ENCODE assay signal across 34 cellular contexts in the genomic region with DNA sequence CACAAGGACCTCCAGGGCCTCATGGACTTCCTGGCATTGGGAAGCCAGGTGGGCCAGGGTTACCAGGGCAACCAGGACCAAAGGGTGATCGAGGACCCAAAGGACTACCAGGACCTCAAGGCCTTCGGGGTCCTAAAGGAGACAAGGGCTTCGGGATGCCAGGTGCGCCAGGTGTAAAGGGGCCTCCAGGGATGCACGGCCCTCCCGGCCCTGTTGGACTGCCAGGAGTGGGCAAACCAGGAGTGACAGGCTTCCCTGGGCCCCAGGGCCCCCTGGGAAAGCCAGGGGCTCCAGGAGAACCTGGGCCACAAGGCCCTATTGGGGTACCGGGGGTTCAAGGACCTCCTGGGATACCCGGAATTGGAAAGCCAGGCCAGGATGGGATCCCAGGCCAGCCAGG.
"Had no signal": no experiment of that assay in that cellular context is flagged by ENCODE, and none has a peak within 500 bp of the region (broad histone marks: within the 10 kb centered on the region; RNA-seq: fewer than 3 reads in every experiment).

No MANE protein-coding gene starts in this region.

- H3K4me1 Mint-ChIP-seq: activated B cell treated with CpG ODN at 0.5 μM for 24 hours; activated CD4-positive, alpha-beta T cell treated with anti-CD3 and anti-CD28 coated beads, Interleukin-2, amount 10 ng/mL, durations not matched to agents 24 days and 14 days; activated naive CD8-positive, alpha-beta T cell treated with anti-CD3 and anti-CD28 coated beads for 36 hours; activated T-helper 17 cell treated with anti-CD3 and anti-CD28 coated beads, Interleukin-2, amount 50 U/mL, for 72 hours had no signal

- H3K9me3 Mint-ChIP-seq: activated B cell treated with CpG ODN at 0.5 μM for 24 hours; activated CD4-positive, alpha-beta T cell treated with anti-CD3 and anti-CD28 coated beads, Interleukin-2, amount 10 ng/mL, durations not matched to agents 24 days and 14 days; activated CD8-positive, alpha-beta T cell treated with anti-CD3 and anti-CD28 coated beads for 36 hours; activated naive CD4-positive, alpha-beta T cell treated with anti-CD3 and anti-CD28 coated beads for 36 hours; activated naive CD4-positive, alpha-beta T cell treated with anti-CD3 and anti-CD28 coated beads, Interleukin-2, amount 50 U/mL, for 72 hours; activated naive CD8-positive, alpha-beta T cell treated with anti-CD3 and anti-CD28 coated beads for 36 hours; activated T-cell treated with anti-CD3 and anti-CD28 coated beads, Interleukin-2, amount 50 U/mL, for 4 hours; activated T-cell treated with anti-CD3 and anti-CD28 coated beads, Interleukin-2, amount 50 U/mL, for 72 hours; activated T-helper 1 cell treated with anti-CD3 and anti-CD28 coated beads, Interleukin-12 subunit alpha, Interleukin-12 subunit beta, Interleukin-2, Interleukin-4 antibody, amounts not matched to agents 30 ng/mL and 10 ng/mL and 1 ng/mL, durations not matched to agents 14 hours and 24 hours and 36 hours; activated T-helper 17 cell treated with anti-CD3 and anti-CD28 coated beads, Interleukin-2, amount 50 U/mL, for 72 hours; T-helper 1 cell treated with Interleukin-12 subunit alpha and Interleukin-12 subunit beta and Interleukin-4 antibody, amounts not matched to agents 30 μg/mL and 1 μg/mL, for 36 hours; T-helper 2 cell treated with Interferon-gamma antibody and Interleukin-4, amounts not matched to agents 5 μg/mL and 100 μg/mL, for 36 hours had no signal

- H3K27ac ChIP-seq: adrenal gland, body of pancreas, brain microvascular endothelial cell, breast epithelium, VCaP had no signal

- ATAC-seq: activated CD8-positive, alpha-beta T cell treated with anti-CD3 and anti-CD28 coated beads for 36 hours; activated naive CD4-positive, alpha-beta T cell treated with anti-CD3 and anti-CD28 coated beads, Interleukin-2, amount 50 U/mL, for 72 hours; activated T-cell treated with anti-CD3 and anti-CD28 coated beads, Interleukin-2, amount 50 U/mL, for 4 hours; activated T-cell treated with anti-CD3 and anti-CD28 coated beads, Interleukin-2, amount 50 U/mL, for 72 hours; activated T-helper 17 cell treated with anti-CD3 and anti-CD28 coated beads, Interleukin-2, amount 50 U/mL, for 72 hours; body of pancreas had no signal

- H3K4me3 Mint-ChIP-seq: activated B cell treated with CpG ODN at 0.5 μM for 24 hours; activated CD4-positive, alpha-beta T cell treated with anti-CD3 and anti-CD28 coated beads, Interleukin-2, amount 10 ng/mL, durations not matched to agents 24 days and 14 days; activated CD8-positive, alpha-beta T cell treated with anti-CD3 and anti-CD28 coated beads for 36 hours; activated naive CD4-positive, alpha-beta T cell treated with anti-CD3 and anti-CD28 coated beads for 36 hours; activated naive CD8-positive, alpha-beta T cell treated with anti-CD3 and anti-CD28 coated beads for 36 hours; activated T-cell treated with anti-CD3 and anti-CD28 coated beads, Interleukin-2, amount 50 U/mL, for 4 hours; activated T-cell treated with anti-CD3 and anti-CD28 coated beads, Interleukin-2, amount 50 U/mL, for 72 hours; activated T-helper 1 cell treated with anti-CD3 and anti-CD28 coated beads, Interleukin-12 subunit alpha, Interleukin-12 subunit beta, Interleukin-2, Interleukin-4 antibody, amounts not matched to agents 30 ng/mL and 10 ng/mL and 1 ng/mL, durations not matched to agents 14 hours and 24 hours and 36 hours; activated T-helper 17 cell treated with anti-CD3 and anti-CD28 coated beads, Interleukin-2, amount 50 U/mL, for 72 hours; T-helper 1 cell treated with Interleukin-12 subunit alpha and Interleukin-12 subunit beta and Interleukin-4 antibody, amounts not matched to agents 30 μg/mL and 1 μg/mL, for 36 hours; T-helper 2 cell treated with Interferon-gamma antibody and Interleukin-4, amounts not matched to agents 5 μg/mL and 100 μg/mL, for 36 hours had no signal

- H3K36me3 Mint-ChIP-seq: activated naive CD4-positive, alpha-beta T cell treated with anti-CD3 and anti-CD28 coated beads, Interleukin-2, amount 50 U/mL, for 72 hours; activated naive CD8-positive, alpha-beta T cell treated with anti-CD3 and anti-CD28 coated beads for 36 hours had no signal

- H3K36me3 ChIP-seq: adrenal gland, breast epithelium had no signal

- H3K27ac Mint-ChIP-seq: activated B cell treated with CpG ODN at 0.5 μM for 24 hours; activated CD4-positive, alpha-beta T cell treated with anti-CD3 and anti-CD28 coated beads, Interleukin-2, amount 10 ng/mL, durations not matched to agents 24 days and 14 days; activated CD8-positive, alpha-beta T cell treated with anti-CD3 and anti-CD28 coated beads for 36 hours; activated naive CD4-positive, alpha-beta T cell treated with anti-CD3 and anti-CD28 coated beads for 36 hours; activated naive CD8-positive, alpha-beta T cell treated with anti-CD3 and anti-CD28 coated beads for 36 hours; activated T-cell treated with anti-CD3 and anti-CD28 coated beads, Interleukin-2, amount 50 U/mL, for 72 hours; activated T-helper 1 cell treated with anti-CD3 and anti-CD28 coated beads, Interleukin-12 subunit alpha, Interleukin-12 subunit beta, Interleukin-2, Interleukin-4 antibody, amounts not matched to agents 30 ng/mL and 10 ng/mL and 1 ng/mL, durations not matched to agents 14 hours and 24 hours and 36 hours; activated T-helper 17 cell treated with anti-CD3 and anti-CD28 coated beads, Interleukin-2, amount 50 U/mL, for 72 hours; T-helper 1 cell treated with Interleukin-12 subunit alpha and Interleukin-12 subunit beta and Interleukin-4 antibody, amounts not matched to agents 30 μg/mL and 1 μg/mL, for 36 hours; T-helper 2 cell treated with Interferon-gamma antibody and Interleukin-4, amounts not matched to agents 5 μg/mL and 100 μg/mL, for 36 hours had no signal

- DNase-seq: activated B cell treated with CpG ODN at 0.5 μM for 24 hours; activated CD4-positive, alpha-beta T cell treated with anti-CD3 and anti-CD28 coated beads for 4 hours; activated CD4-positive, alpha-beta T cell treated with anti-CD3 and anti-CD28 coated beads, Interleukin-2, amount 10 ng/mL, durations not matched to agents 24 days and 14 days; activated CD4-positive, alpha-beta T cell treated with anti-CD3 and anti-CD28 coated beads, Interleukin-2, amount 50 U/mL, for 1 hour; activated CD4-positive, alpha-beta T cell treated with anti-CD3 and anti-CD28 coated beads, Interleukin-2, amount 50 U/mL, for 4 hours; activated CD4-positive, CD25-positive, alpha-beta regulatory T cell treated with anti-CD3 and anti-CD28 coated beads, Interleukin-2, amount 50 U/mL, for 72 hours; activated CD8-positive, alpha-beta memory T cell treated with anti-CD3 and anti-CD28 coated beads, Interleukin-2, amount 50 U/mL, for 4 hours; activated CD8-positive, alpha-beta T cell treated with anti-CD3 and anti-CD28 coated beads for 36 hours; activated effector memory CD4-positive, alpha-beta T cell treated with anti-CD3 and anti-CD28 coated beads, Interleukin-2, amount 50 U/mL, for 16 hours; activated gamma-delta T cell treated with Interleukin-2 at 50 U/mL for 16 hours; activated naive CD4-positive, alpha-beta T cell; activated naive CD4-positive, alpha-beta T cell treated with anti-CD3 and anti-CD28 coated beads for 36 hours; activated naive CD4-positive, alpha-beta T cell treated with anti-CD3 and anti-CD28 coated beads, Interleukin-2, amount 50 U/mL, for 16 hours; activated naive CD8-positive, alpha-beta T cell treated with anti-CD3 and anti-CD28 coated beads for 36 hours; activated T-cell treated with anti-CD3 and anti-CD28 coated beads for 4 hours; activated T-cell treated with anti-CD3 and anti-CD28 coated beads, Interleukin-2, amount 50 U/mL, for 1 hour; activated T-cell treated with anti-CD3 and anti-CD28 coated beads, Interleukin-2, amount 50 U/mL, for 4 hours; activated T-cell treated with anti-CD3 and anti-CD28 coated beads, Interleukin-2, amount 50 U/mL, for 72 hours; adrenal gland; amniotic stem cell; aorta; body of pancreas; brain microvascular endothelial cell; central memory CD4-positive, alpha-beta T cell; T-helper 1 cell; T-helper 2 cell; T-helper 9 cell had no signal

- H3K4me1 ChIP-seq: adrenal gland, body of pancreas, breast epithelium had no signal

- H3K27me3 ChIP-seq: adrenal gland, body of pancreas, brain microvascular endothelial cell, breast epithelium had no signal

- H3K27me3 Mint-ChIP-seq: activated CD8-positive, alpha-beta T cell treated with anti-CD3 and anti-CD28 coated beads for 36 hours had no signal

- H3K9me3 ChIP-seq: adrenal gland, body of pancreas, breast epithelium had no signal

- H3K4me3 ChIP-seq: adrenal gland, body of pancreas, breast epithelium had no signal
